ENCODE assay signal across 8 cellular contexts in the genomic region with DNA sequence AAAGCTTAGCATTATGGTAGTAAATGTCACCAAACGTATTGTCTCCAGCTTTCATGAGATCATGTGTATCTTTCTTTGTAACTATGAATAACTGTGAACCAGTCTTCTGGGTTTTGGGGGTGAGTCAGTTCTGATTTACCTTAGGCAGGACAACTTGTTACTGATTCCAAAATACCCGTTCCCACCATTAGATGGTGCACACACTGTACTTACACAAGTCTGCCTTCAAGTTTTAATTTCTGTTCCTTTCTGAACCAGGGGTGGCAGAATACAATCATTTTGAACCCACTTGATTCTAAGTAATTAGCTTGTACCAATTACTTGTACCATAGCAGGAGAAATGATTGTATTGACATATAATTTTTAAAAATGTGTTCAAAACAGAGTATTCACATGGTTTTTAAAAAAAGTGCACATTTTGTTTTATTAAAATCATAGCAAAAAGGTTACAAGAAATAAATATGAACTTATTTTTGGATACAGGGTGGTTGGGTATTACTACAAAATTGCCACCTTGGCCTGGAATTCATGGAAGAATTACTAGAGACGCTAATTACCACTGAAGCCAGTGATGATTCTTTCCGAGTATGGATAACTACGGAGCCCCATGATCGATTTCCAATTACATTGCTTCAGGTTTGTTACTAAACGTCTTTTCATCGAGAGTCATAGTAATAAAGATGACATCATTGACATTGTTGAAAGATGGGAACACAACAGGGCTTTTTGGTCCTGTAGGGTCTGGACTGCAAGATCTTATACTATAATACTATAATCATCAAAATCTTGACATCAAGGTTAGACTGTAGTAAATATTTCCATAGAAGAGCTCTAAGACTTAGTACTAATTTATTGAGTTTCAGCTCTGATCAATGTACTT.
DNase-seq lines count a peak whose midpoint lies in the region; ATAC-seq and TF ChIP-seq lines count a peak whose summit lies in the region.

No MANE protein-coding gene starts in this region.

- H3K9me3 Mint-ChIP-seq in Calu3 (ENCODE audit: low read depth, unreplicated experiment): no peaks in the 10 kb centered on the region
- no peaks in the 10 kb centered on the region for H3K9me3 Mint-ChIP-seq in progenitor cell of endocrine pancreas (ENCODE audit: low read depth)

- CTCF ChIA-PET in Calu3 (lab: Charles Lee): interaction anchor here (0.6 to 1.5 kb wide), 5 partner anchors 10 to 329 kb away, joined by 3 to 4 read pairs (median 4); no protein-coding TSS in a partner anchor

- H3K4me3 ChIP-seq in WI38 (ENCODE audit: low read depth, low read length): no peak overlapping the region

- intact Hi-C loops in Calu3 (cut with micrococcal nuclease; ENCODE audit: unreplicated experiment): loop anchor here (1.0 kb wide), 1 partner anchor 337 kb away; no protein-coding TSS in a partner anchor

- H3K27ac Mint-ChIP-seq in Calu3 (ENCODE audit: unreplicated experiment): no peak overlapping the region
- H3K27ac Mint-ChIP-seq in progenitor cell of endocrine pancreas: no peak overlapping the region

- no TSS peak for BruUV-seq in Calu3 (replicated peaks; lab: Mats Ljungman, UMichigan)

- DNase-seq in Calu3 (peak; percentile 69), GM20000 (ENCODE audit: low spot score) (peak; percentile 54), NCI-H2196 (lab: John Stamatoyannopoulos, UW; ENCODE audit: unreplicated experiment) (peak; percentile 73), globus pallidus (ENCODE audit: low spot score) (peak; percentile 35), progenitor cell of endocrine pancreas (ENCODE audit: low spot score, unreplicated experiment) (no peak)

- ATAC-seq in HG03571 (IDR thresholded peaks at IDR 0.05; ENCODE audit: unreplicated experiment): no peak
- no peak for ATAC-seq in HG02981 (IDR thresholded peaks at IDR 0.05; ENCODE audit: unreplicated experiment)

- H3K4me1 Mint-ChIP-seq in Calu3 (ENCODE audit: low read depth, unreplicated experiment) (no peaks in the 10 kb centered on the region), progenitor cell of endocrine pancreas (ENCODE audit: low read depth) (peaks cover 23% of the 10 kb centered on the region)

- peak; percentile 30 for TF ChIP-seq CTCF in Calu3 (IDR thresholded peaks at IDR 0.05; ENCODE audit: unreplicated experiment)
- no peak for TF ChIP-seq CTCF in GM20000 (IDR thresholded peaks at IDR 0.05; ENCODE audit: extremely low read depth, missing control alignments)
- TF ChIP-seq CTCF in WI38 (IDR thresholded peaks at IDR 0.05; ENCODE audit: low read depth, low read length): 0 out of 2 replicates have a peak, but pooled peaks have one; percentile 31
- TF ChIP-seq CTCF in progenitor cell of endocrine pancreas (IDR thresholded peaks at IDR 0.05; ENCODE audit: unreplicated experiment): peak; percentile 62

- H3K27me3 Mint-ChIP-seq in Calu3 (ENCODE audit: unreplicated experiment) (peaks cover 80% of the 10 kb centered on the region), progenitor cell of endocrine pancreas (peaks cover 24% of the 10 kb centered on the region)

- H3K36me3 Mint-ChIP-seq in Calu3 (ENCODE audit: insufficient read depth, unreplicated experiment) (no peaks in the 10 kb centered on the region), progenitor cell of endocrine pancreas (ENCODE audit: insufficient read depth) (no peaks in the 10 kb centered on the region)

- H3K4me3 Mint-ChIP-seq in Calu3 (ENCODE audit: low read depth, unreplicated experiment) (no peak overlapping the region), progenitor cell of endocrine pancreas (ENCODE audit: low read depth) (no peak overlapping the region)
